8 cellular contexts compared by ENCODE assay signal in genomic region chr12:62434504-62435336, GRCh38. TPM values are rescaled to one million over a fixed set of nuclear protein-coding genes. Genes with fewer than 3 reads are reported as not detected.
DNase-seq lines count a peak whose midpoint lies in the region; ATAC-seq and TF ChIP-seq lines count a peak whose summit lies in the region.

No MANE protein-coding gene starts in this region.

- H3K4me1 ChIP-seq in ascending aorta (peaks cover 0 to 2% of the 10 kb centered on the region in 2 donors), thoracic aorta (ENCODE audit: control insufficient read depth in 1 of 2, low read depth in 2 of 2) (peaks cover 3 to 12% of the 10 kb centered on the region in 2 donors)

- peak overlapping the region; percentile 52 to 75 for H3K4me3 ChIP-seq in ascending aorta
- peak overlapping the region; percentile 40 for H3K4me3 ChIP-seq in kidney epithelial cell (ENCODE audit: low read depth, low read length)
- H3K4me3 ChIP-seq in thoracic aorta = peak overlapping the region; percentile 79

- TF ChIP-seq CTCF in ascending aorta (IDR thresholded peaks at IDR 0.05) (no peak), kidney epithelial cell (IDR thresholded peaks at IDR 0.05; ENCODE audit: insufficient read depth, low read length, poor library complexity, severe bottlenecking) (no peak), thoracic aorta (IDR thresholded peaks at IDR 0.05) (no peak)

- H3K27me3 ChIP-seq in ascending aorta (no peaks in the 10 kb centered on the region), kidney epithelial cell (ENCODE audit: control insufficient read depth, insufficient read depth, low read length) (peaks cover 6% of the 10 kb centered on the region), thoracic aorta (replicated peaks; ENCODE audit: insufficient read depth) (no peaks in the 10 kb centered on the region)

- intact Hi-C loops in ascending aorta (cut with DNase I) = loop anchor here (5.0 kb wide), 1 partner anchor 633 kb away; no protein-coding TSS in a partner anchor

- ATAC-seq in thoracic aorta (ENCODE audit: insufficient number of reproducible peaks, low FRiP score, low read depth) = peak; percentile 10

- H3K36me3 ChIP-seq in ascending aorta (no peaks in the 10 kb centered on the region), kidney epithelial cell (ENCODE audit: control insufficient read depth, insufficient read depth, low read length) (no peaks in the 10 kb centered on the region), thoracic aorta (no peaks in the 10 kb centered on the region)

- H3K27ac ChIP-seq in ascending aorta = no peak overlapping the region
- no peak overlapping the region for H3K27ac ChIP-seq in thoracic aorta

- DNase-seq in NCI-H2029 treated with DMSO at 0.1 percent for 48 hours (lab: John Stamatoyannopoulos, UW) = peak; percentile 16
- DNase-seq in NCI-H2029 (lab: John Stamatoyannopoulos, UW) = no peak
- DNase-seq in HuH-7.5 (ENCODE audit: low spot score) = peak; percentile 37
- no peak for DNase-seq in ascending aorta (ENCODE audit: low spot score in 2 of 2)
- DNase-seq in kidney epithelial cell (ENCODE audit: low read depth) = no peak
- no peak for DNase-seq in thoracic aorta (ENCODE audit: low spot score)
- no peak for DNase-seq in NCI-H187 (lab: John Stamatoyannopoulos, UW)
- DNase-seq in hippocampal formation (lab: John Stamatoyannopoulos, UW) = no peak

- no peaks in the 10 kb centered on the region for H3K9me3 ChIP-seq in ascending aorta
- H3K9me3 ChIP-seq in thoracic aorta = no peaks in the 10 kb centered on the region

RNA-seq across cellular contexts. Expression of gene MON2, which starts 31.9 kb away (rescaled TPM):
- 14.4 TPM for total RNA-seq in ascending aorta
- total RNA-seq in kidney epithelial cell = 16.9 and 17.9 TPM in 2 replicates
- total RNA-seq in thoracic aorta = 100 to 1,000 TPM in 1 of 2 donors, 10 to 100 TPM in 1; 73.0 to 154 TPM

Comparison
In these comparisons a context has a peak if more than half of its experiments do, and no peak if none do; other contexts are left out.
1. DNase-seq: peak in NCI-H2029 treated with DMSO at 0.1 percent for 48 hours (single experiment) and HuH-7.5 (single experiment); none in NCI-H2029 (single experiment), ascending aorta (0 of 2), kidney epithelial cell (single experiment), thoracic aorta (single experiment), NCI-H187 (0 of 2) and hippocampal formation (0 of 2).
2. Peak in every context shown above with its lines, with median percentiles within 50 percentile points of each other: H3K4me3 ChIP-seq.